In genomic region chr4:139015269-139015947, GRCh38 we compare ENCODE assay signal across 1 cellular context.
TF ChIP-seq lines count a peak whose summit lies in the region.

Gene NOCT, plus strand, starts transcription at chr4:139015781. Its CDS starts 201 bp downstream, at chr4:139015982.

TF ChIP-seq in HepG2, 621 proteins besides CTCF, POLR2A, EP300 and RAD21 (continued from another document and continues in another):
- TF ChIP-seq ZNF609 (CRISPR knock-in tag; IDR thresholded peaks at IDR 0.05; ENCODE audit: borderline replicate concordance) (peak; percentile 58; the same call in 1 of the 2 replicates), SALL1 (CRISPR knock-in tag; IDR thresholded peaks at IDR 0.05) (peak; percentile 80), ZFY (CRISPR knock-in tag; IDR thresholded peaks at IDR 0.05) (peak; percentile 90), MED8 (CRISPR knock-in tag; IDR thresholded peaks at IDR 0.05; ENCODE audit: insufficient replicate concordance) (peak; percentile 81), ZNF331 (CRISPR knock-in tag; IDR thresholded peaks at IDR 0.05) (peak; percentile 27; the same call in 1 of the 2 replicates), IRF2 (CRISPR knock-in tag; IDR thresholded peaks at IDR 0.05) (peak; percentile 78), NRL (CRISPR knock-in tag; IDR thresholded peaks at IDR 0.05; ENCODE audit: borderline replicate concordance) (peak; percentile 87; the same call in 1 of the 2 replicates), ZNF407 (CRISPR knock-in tag; IDR thresholded peaks at IDR 0.05; ENCODE audit: not compliant biosample characterization) (no peak), SPEN (CRISPR knock-in tag; IDR thresholded peaks at IDR 0.05; ENCODE audit: low read depth) (peak; percentile 88), ETV5 (CRISPR knock-in tag; IDR thresholded peaks at IDR 0.05; ENCODE audit: borderline replicate concordance) (peak; percentile 12; the same call in 1 of the 2 replicates), SATB2 (CRISPR knock-in tag; IDR thresholded peaks at IDR 0.05) (peak; percentile 13; the same call in 1 of the 2 replicates), GATAD1 (CRISPR knock-in tag; IDR thresholded peaks at IDR 0.05) (peak; percentile 62), SMARCC2 (IDR thresholded peaks at IDR 0.05) (no peak), MYNN (CRISPR knock-in tag; IDR thresholded peaks at IDR 0.05; ENCODE audit: low read depth) (peak; percentile 58; the same call in 1 of the 2 replicates), MYPOP (CRISPR knock-in tag; IDR thresholded peaks at IDR 0.05) (peak; percentile 93), TCF12 (IDR thresholded peaks at IDR 0.05) (no peak), TCF12 (CRISPR knock-in tag; IDR thresholded peaks at IDR 0.05) (no peak; the same call in 1 of the 2 replicates), IRF9 (CRISPR knock-in tag; IDR thresholded peaks at IDR 0.05; ENCODE audit: borderline replicate concordance) (peak; percentile 80; the same call in 1 of the 2 replicates), ZNF256 (CRISPR knock-in tag; conservative IDR thresholded peaks at IDR 0.05) (0 out of 2 replicates have a peak, but pooled peaks have one; percentile 21), NPAS2 (CRISPR knock-in tag; IDR thresholded peaks at IDR 0.05; ENCODE audit: borderline replicate concordance) (no peak), MYC (CRISPR knock-in tag; IDR thresholded peaks at IDR 0.05; ENCODE audit: borderline replicate concordance) (peak; percentile 93), ZNF709 (CRISPR knock-in tag; IDR thresholded peaks at IDR 0.05) (peak; percentile 53; the same call in 1 of the 2 replicates), ELF4 (CRISPR knock-in tag; IDR thresholded peaks at IDR 0.05; ENCODE audit: borderline replicate concordance) (no peak), HOXA9 (CRISPR knock-in tag; IDR thresholded peaks at IDR 0.05; ENCODE audit: borderline replicate concordance) (peak; percentile 78; the same call in 1 of the 2 replicates), ZIK1 (CRISPR knock-in tag; IDR thresholded peaks at IDR 0.05; ENCODE audit: borderline replicate concordance, low read depth) (peak; percentile 61; the same call in 1 of the 2 replicates), ZNF580 (CRISPR knock-in tag; IDR thresholded peaks at IDR 0.05; ENCODE audit: borderline replicate concordance, low read depth) (peak; percentile 92), ZFP90 (CRISPR knock-in tag; IDR thresholded peaks at IDR 0.05; ENCODE audit: borderline replicate concordance) (peak; percentile 54; the same call in 1 of the 2 replicates), ZNF792 (CRISPR knock-in tag; IDR thresholded peaks at IDR 0.05) (peak; percentile 68; the same call in 1 of the 2 replicates), KAT7 (CRISPR knock-in tag; IDR thresholded peaks at IDR 0.05; ENCODE audit: borderline replicate concordance) (peak; percentile 61; the same call in 1 of the 2 replicates), SIX1 (CRISPR knock-in tag; IDR thresholded peaks at IDR 0.05; ENCODE audit: borderline replicate concordance) (0 out of 2 replicates have a peak, but pooled peaks have one; percentile 11), TBX3 (IDR thresholded peaks at IDR 0.05; ENCODE audit: borderline replicate concordance) (0 out of 2 replicates have a peak, but pooled peaks have one; percentile 7), YEATS2 (CRISPR knock-in tag; IDR thresholded peaks at IDR 0.05; ENCODE audit: borderline replicate concordance) (peak; percentile 58; the same call in 1 of the 2 replicates), SKI (IDR thresholded peaks at IDR 0.05; ENCODE audit: partially characterized antibody) (peak; percentile 94), ZNF253 (CRISPR knock-in tag; IDR thresholded peaks at IDR 0.05; ENCODE audit: borderline replicate concordance) (no peak), AGO2 (optimal IDR thresholded peaks at IDR 0.05; ENCODE audit: low read depth, low read length) (peak; percentile 81), ZNF335 (CRISPR knock-in tag; IDR thresholded peaks at IDR 0.05) (peak; percentile 81; the same call in 1 of the 2 replicates), ZNF770 (CRISPR knock-in tag; IDR thresholded peaks at IDR 0.05) (0 out of 2 replicates have a peak, but pooled peaks have one; percentile 15), RFXANK (CRISPR knock-in tag; IDR thresholded peaks at IDR 0.05) (peak; percentile 37; the same call in 1 of the 2 replicates), MEF2D (CRISPR knock-in tag; IDR thresholded peaks at IDR 0.05) (peak; percentile 70; the same call in 1 of the 2 replicates), REL (CRISPR knock-in tag; conservative IDR thresholded peaks at IDR 0.05) (peak; percentile 95), CEBPB (IDR thresholded peaks at IDR 0.05; ENCODE audit: borderline replicate concordance, low read depth, low read length) (0 out of 2 replicates have a peak, but pooled peaks have one; percentile 11), MXD4 (CRISPR knock-in tag; IDR thresholded peaks at IDR 0.05) (peak; percentile 99), ZNF230 (CRISPR knock-in tag; IDR thresholded peaks at IDR 0.05) (0 out of 2 replicates have a peak, but pooled peaks have one; percentile 24), KMT2B (CRISPR knock-in tag; IDR thresholded peaks at IDR 0.05) (peak; percentile 82)
